In genomic region chr2:188303363-188304031, GRCh38 we compare ENCODE assay signal across 14 cellular contexts. TPM values are rescaled to one million over a fixed set of nuclear protein-coding genes. Genes with fewer than 3 reads are reported as not detected.
DNase-seq lines count a peak whose midpoint lies in the region; ATAC-seq, FAIRE-seq and TF ChIP-seq lines count a peak whose summit lies in the region.
"Had no signal": no experiment of that assay in that cellular context is flagged by ENCODE, and none has a peak within 500 bp of the region (broad histone marks: within the 10 kb centered on the region; RNA-seq: fewer than 3 reads in every experiment).

No MANE protein-coding gene starts in this region.

- WGBS in pancreas, 2 donors = 94% methylated on average over 2 of the region's 2 CpGs

- peak; percentile 34 for DNase-seq in GM04504 (ENCODE audit: low read depth)
- peak; percentile 22 for DNase-seq in SK-MEL-5 (ENCODE audit: low read depth, low spot score)
- peak; percentile 68 to 87 for DNase-seq in fibroblast of lung (ENCODE audit: low read depth in 2 of 2)
- no peak for DNase-seq in pancreas
- no peak for DNase-seq in stimulated activated CD4-positive, alpha-beta T cell treated with anti-CD3 and anti-CD28 coated beads, Interleukin-12 subunit alpha, Interleukin-12 subunit beta, amount 100 ng/mL, for 4 hours
- no peak for DNase-seq in NCI-H510A (lab: John Stamatoyannopoulos, UW)
- DNase-seq in NCI-H526 (lab: John Stamatoyannopoulos, UW) = no peak
- DNase-seq in SKM-1 treated with dmso at 0.1 percent for 144 hours (lab: John Stamatoyannopoulos, UW; ENCODE audit: unreplicated experiment) = no peak
- DNase-seq: activated CD4-positive, alpha-beta T cell treated with anti-CD3 and anti-CD28 coated beads, Interleukin-2, amount 50 U/mL, for 48 hours; activated naive CD8-positive, alpha-beta T cell treated with anti-CD3 and anti-CD28 coated beads, Interleukin-2, amount 10 ng/mL, durations not matched to agents 7 days and 5 days; DMS79; NCI-H2029; small intestine had no signal

- H3K79me2 ChIP-seq in fibroblast of lung (ENCODE audit: control insufficient read depth, insufficient read depth, low read length) = peaks cover 31% of the 10 kb centered on the region

- peak overlapping the region; percentile 10 for H3K27ac ChIP-seq in fibroblast of lung (ENCODE audit: insufficient read depth, low read length)
- H3K27ac ChIP-seq in pancreas = no peak overlapping the region

- ATAC-seq in pancreas = peak in 3 of 4 donors; percentile 14 to 60 (median 39)
- ATAC-seq: Right ventricle myocardium inferior had no signal

- peak overlapping the region; percentile 7 for H3K4me2 ChIP-seq in fibroblast of lung (ENCODE audit: extremely low read depth, insufficient read depth, low read length)

- intact Hi-C loops in pancreas (cut with DNase I) = no loop called here

- H3K36me3 ChIP-seq in fibroblast of lung (ENCODE audit: control insufficient read depth, insufficient read depth, low read length) (no peaks in the 10 kb centered on the region), pancreas (no peaks in the 10 kb centered on the region)

- H2AFZ ChIP-seq in fibroblast of lung (ENCODE audit: low read length) = no peak overlapping the region

- no peak for FAIRE-seq in pancreas (lab: Jason Lieb, UNC)
- FAIRE-seq: small intestine had no signal

- no peaks in the 10 kb centered on the region for H4K20me1 ChIP-seq in fibroblast of lung (ENCODE audit: control insufficient read depth, extremely low read depth, insufficient read depth, low read length)

- in situ Hi-C loops in SK-MEL-5 (cut with HindIII; ENCODE audit: low pct_unique_long_range_greater_than_20kb, low sequenced_read_pairs) = no loop called here

- H3K9me3 ChIP-seq in fibroblast of lung (ENCODE audit: control insufficient read depth, insufficient read depth, low read depth, low read length) = no peaks in the 10 kb centered on the region
- no peaks in the 10 kb centered on the region for H3K9me3 ChIP-seq in pancreas

- H3K27me3 ChIP-seq in fibroblast of lung (ENCODE audit: control insufficient read depth, insufficient read depth, low read length) = no peaks in the 10 kb centered on the region
- H3K27me3 ChIP-seq in pancreas = no peaks in the 10 kb centered on the region

- H3K4me1 ChIP-seq in fibroblast of lung (ENCODE audit: control insufficient read depth, extremely low read depth, insufficient read depth, low read length) (no peaks in the 10 kb centered on the region), pancreas (peaks cover 0 to 10% (median 0%) of the 10 kb centered on the region in 3 donors)

- H3K9ac ChIP-seq in fibroblast of lung (ENCODE audit: insufficient read depth, low read length) = no peak overlapping the region

- TF ChIP-seq CTCF in fibroblast of lung (conservative IDR thresholded peaks at IDR 0.05 in 1 of 2, IDR thresholded peaks at IDR 0.05 in 1 of 2; ENCODE audit: low read depth in 1 of 2, low read length in 2 of 2) = no peak
- no peak for TF ChIP-seq CTCF in pancreas (IDR thresholded peaks at IDR 0.05)

- H3K4me3 ChIP-seq in fibroblast of lung (replicated peaks in 1 of 4; ENCODE audit: control extremely low read depth in 1 of 4, insufficient read depth in 1 of 4, low read depth in 3 of 4, low read length in 4 of 4) (no peak overlapping the region), pancreas (no peak overlapping the region)

RNA-seq across cellular contexts. Expression of gene GULP1, which starts 11.8 kb away (rescaled TPM):
- total RNA-seq in SK-MEL-5 (2014; rRNA removed; shearing (Covaris generic)) = 34.6 and 38.9 TPM in 2 replicates
- polyA plus RNA-seq in SK-MEL-5 (2015; cell fraction: cytosol; rRNA removed) = 27.3 and 41.4 TPM in 2 replicates
- polyA plus RNA-seq in SK-MEL-5 (2015; cell fraction: nucleus; rRNA removed) = 29.8 and 37.9 TPM in 2 replicates
- total RNA-seq in fibroblast of lung = 71.7 and 82.4 TPM in 2 replicates
- polyA plus RNA-seq in fibroblast of lung = 43.5 and 53.1 TPM in 2 replicates
- polyA plus RNA-seq in fibroblast of lung (2012) = 20.3 and 28.6 TPM in 2 replicates
- polyA minus RNA-seq in fibroblast of lung (ENCODE audit: low replicate concordance) = 12.8 and 21.6 TPM in 2 replicates
- 10 to 100 TPM; 11.6 to 35.7 (median 22.7) TPM for total RNA-seq in pancreas
- polyA plus RNA-seq in pancreas = 1 to 10 TPM; 5.4 to 6.5 TPM
- total RNA-seq: activated naive CD8-positive, alpha-beta T cell treated with anti-CD3 and anti-CD28 coated beads, Interleukin-2, amount 10 ng/mL, durations not matched to agents 7 days and 5 days had no signal

Comparison
In these comparisons a context has a peak if more than half of its experiments do, and no peak if none do; other contexts are left out.
1. DNase-seq: peak in GM04504 (single experiment), SK-MEL-5 (single experiment) and fibroblast of lung (2 of 2); none in pancreas (0 of 6), stimulated activated CD4-positive, alpha-beta T cell treated with anti-CD3 and anti-CD28 coated beads, Interleukin-12 subunit alpha, Interleukin-12 subunit beta, amount 100 ng/mL, for 4 hours (single experiment), NCI-H510A (single experiment), NCI-H526 (0 of 2) and SKM-1 treated with dmso at 0.1 percent for 144 hours (single experiment).